11 cellular contexts compared by ENCODE assay signal in genomic region chr11:76077575-76078150, GRCh38.
DNase-seq lines count a peak whose midpoint lies in the region; ATAC-seq and TF ChIP-seq lines count a peak whose summit lies in the region.
"Had no signal": no experiment of that assay in that cellular context is flagged by ENCODE, and none has a peak within 500 bp of the region (broad histone marks: within the 10 kb centered on the region; RNA-seq: fewer than 3 reads in every experiment).

No MANE protein-coding gene starts in this region.

- ATAC-seq in GM21423 (IDR thresholded peaks at IDR 0.05; ENCODE audit: unreplicated experiment): no peak
- ATAC-seq in GM21576 (IDR thresholded peaks at IDR 0.05; ENCODE audit: unreplicated experiment): no peak
- ATAC-seq in GM18505 (IDR thresholded peaks at IDR 0.05; ENCODE audit: unreplicated experiment): no peak

- TF ChIP-seq POLR2A in GM18505 (IDR thresholded peaks at IDR 0.05; ENCODE audit: borderline replicate concordance, extremely low read depth, insufficient read depth, insufficient read length): no peak

- DNase-seq in GM03348 (ENCODE audit: low spot score) (peak; percentile 48), NOMO-1 treated with DMSO at 0.1 percent for 48 hours (lab: John Stamatoyannopoulos, UW; ENCODE audit: unreplicated experiment) (peak; percentile 69), dermis blood vessel endothelial cell (peak; percentile 49), pons (ENCODE audit: low spot score) (peak; percentile 57), ureter (ENCODE audit: low spot score) (no peak)
- DNase-seq: foreskin fibroblast, NCI-H1092 treated with DMSO at 0.1 percent for 48 hours, tibial artery had no signal
